Comparison of ENCODE assay signal across 25 cellular contexts in genomic region chr16:50833929-50834328, GRCh38.
"Had no signal": no experiment of that assay in that cellular context is flagged by ENCODE, and none has a peak within 500 bp of the region (broad histone marks: within the 10 kb centered on the region; RNA-seq: fewer than 3 reads in every experiment).

No MANE protein-coding gene starts in this region.

- H3K4me3 Mint-ChIP-seq: activated CD4-positive, alpha-beta T cell treated with anti-CD3 and anti-CD28 coated beads for 36 hours; activated CD8-positive, alpha-beta T cell treated with anti-CD3 and anti-CD28 coated beads for 36 hours; activated naive CD4-positive, alpha-beta T cell treated with anti-CD3 and anti-CD28 coated beads, Interleukin-2, amount 50 U/mL, for 24 hours; activated T-cell treated with anti-CD3 and anti-CD28 coated beads, Interleukin-2, amount 50 U/mL, for 24 hours; activated T-helper 1 cell treated with anti-CD3 and anti-CD28 coated beads, Interleukin-12 subunit alpha, Interleukin-12 subunit beta, Interleukin-2, Interleukin-4 antibody, amounts not matched to agents 30 ng/mL and 10 ng/mL and 1 ng/mL, durations not matched to agents 14 hours and 24 hours and 36 hours had no signal

- H3K27ac Mint-ChIP-seq: activated CD4-positive, alpha-beta T cell treated with anti-CD3 and anti-CD28 coated beads for 36 hours; activated CD8-positive, alpha-beta T cell treated with anti-CD3 and anti-CD28 coated beads for 36 hours; activated naive CD4-positive, alpha-beta T cell treated with anti-CD3 and anti-CD28 coated beads, Interleukin-2, amount 50 U/mL, for 24 hours; activated T-cell treated with anti-CD3 and anti-CD28 coated beads, Interleukin-2, amount 50 U/mL, for 24 hours; activated T-helper 1 cell treated with anti-CD3 and anti-CD28 coated beads, Interleukin-12 subunit alpha, Interleukin-12 subunit beta, Interleukin-2, Interleukin-4 antibody, amounts not matched to agents 30 ng/mL and 10 ng/mL and 1 ng/mL, durations not matched to agents 14 hours and 24 hours and 36 hours had no signal

- ATAC-seq: activated CD4-positive, alpha-beta T cell treated with anti-CD3 and anti-CD28 coated beads for 36 hours; activated CD8-positive, alpha-beta T cell treated with anti-CD3 and anti-CD28 coated beads for 36 hours; body of pancreas; Panc1; Right ventricle myocardium inferior had no signal

- H3K4me1 Mint-ChIP-seq: activated naive CD4-positive, alpha-beta T cell treated with anti-CD3 and anti-CD28 coated beads, Interleukin-2, amount 50 U/mL, for 24 hours had no signal

- DNase-seq: activated CD4-positive, alpha-beta T cell treated with anti-CD3 and anti-CD28 coated beads for 36 hours; activated CD8-positive, alpha-beta T cell treated with anti-CD3 and anti-CD28 coated beads for 36 hours; activated effector memory CD4-positive, alpha-beta T cell treated with Interleukin-2 at 50 U/mL for 16 hours; activated naive CD4-positive, alpha-beta T cell; activated T-cell treated with anti-CD3 and anti-CD28 coated beads, Interleukin-2, amount 50 U/mL, for 24 hours; body of pancreas; NCI-H1092; NCI-H1436; NCI-H1694 treated with DMSO at 0.1 percent for 48 hours; NCI-H2029 treated with DMSO at 0.1 percent for 48 hours; NCI-H345; NCI-H510A; NCI-H526 treated with DMSO at 0.1 percent for 48 hours; NCI-H82; RPMI8226; SJCRH30; SK-N-SH; T-helper 1 cell; WERI-Rb-1 had no signal

- H3K27me3 ChIP-seq: ascending aorta, body of pancreas, SJCRH30 had no signal

- H3K36me3 ChIP-seq: ascending aorta, SJCRH30, WERI-Rb-1 had no signal

- H3K4me3 ChIP-seq: ascending aorta, body of pancreas, SJCRH30 had no signal

- H3K4me1 ChIP-seq: ascending aorta, body of pancreas, SJCRH30 had no signal

- H3K36me3 Mint-ChIP-seq: activated naive CD4-positive, alpha-beta T cell treated with anti-CD3 and anti-CD28 coated beads, Interleukin-2, amount 50 U/mL, for 24 hours had no signal

- H3K9me3 ChIP-seq: ascending aorta, body of pancreas, SJCRH30, SK-N-SH had no signal

- H3K27ac ChIP-seq: ascending aorta, body of pancreas, KMS-11, SJCRH30, WERI-Rb-1 had no signal

- H3K9me3 Mint-ChIP-seq: activated CD8-positive, alpha-beta T cell treated with anti-CD3 and anti-CD28 coated beads for 36 hours; activated naive CD4-positive, alpha-beta T cell treated with anti-CD3 and anti-CD28 coated beads, Interleukin-2, amount 50 U/mL, for 24 hours; activated T-cell treated with anti-CD3 and anti-CD28 coated beads, Interleukin-2, amount 50 U/mL, for 24 hours; activated T-helper 1 cell treated with anti-CD3 and anti-CD28 coated beads, Interleukin-12 subunit alpha, Interleukin-12 subunit beta, Interleukin-2, Interleukin-4 antibody, amounts not matched to agents 30 ng/mL and 10 ng/mL and 1 ng/mL, durations not matched to agents 14 hours and 24 hours and 36 hours had no signal
